25 cellular contexts compared by ENCODE assay signal in genomic region chr11:133815636-133816035, GRCh38. TPM values are rescaled to one million over a fixed set of nuclear protein-coding genes. Genes with fewer than 3 reads are reported as not detected.
"Had no signal": no experiment of that assay in that cellular context is flagged by ENCODE, and none has a peak within 500 bp of the region (broad histone marks: within the 10 kb centered on the region; RNA-seq: fewer than 3 reads in every experiment).

No MANE protein-coding gene starts in this region.

- H3K4me3 ChIP-seq: colonic mucosa, left lung, mucosa of descending colon, neural progenitor cell, ovary, sigmoid colon, spleen, thoracic aorta, upper lobe of left lung had no signal

- H3K36me3 Mint-ChIP-seq: activated naive CD8-positive, alpha-beta T cell treated with anti-CD3 and anti-CD28 coated beads for 36 hours; memory B cell; naive thymus-derived CD4-positive, alpha-beta T cell; neural progenitor cell; stimulated activated memory B cell treated with anti-CD40 and anti-IgM and Interleukin-4, amounts not matched to agents 10 μg/mL and 1 μg/mL and 100 μg/mL, for 72 hours had no signal

- H3K27me3 ChIP-seq: colonic mucosa, foreskin keratinocyte, neural progenitor cell, ovary, upper lobe of left lung had no signal

- H3K27ac ChIP-seq: colonic mucosa, foreskin keratinocyte, left lung, neural progenitor cell, ovary, sigmoid colon, spleen, thoracic aorta, upper lobe of left lung had no signal

- ATAC-seq: activated CD4-positive, CD25-positive, alpha-beta regulatory T cell treated with anti-CD3 and anti-CD28 coated beads, Interleukin-2, amount 50 U/mL, for 24 hours; activated T-helper 17 cell treated with anti-CD3 and anti-CD28 coated beads, Interleukin-2, amount 50 U/mL, for 72 hours; foreskin keratinocyte; left lung; mucosa of descending colon; naive thymus-derived CD4-positive, alpha-beta T cell; stimulated activated memory B cell treated with anti-CD40 and anti-IgM and Interleukin-4, amounts not matched to agents 10 μg/mL and 1 μg/mL and 100 μg/mL, for 72 hours had no signal

- H3K9me3 Mint-ChIP-seq: activated naive CD8-positive, alpha-beta T cell treated with anti-CD3 and anti-CD28 coated beads for 36 hours; activated T-helper 17 cell treated with anti-CD3 and anti-CD28 coated beads, Interleukin-2, amount 50 U/mL, for 72 hours; memory B cell; T-helper 1 cell treated with Interleukin-12 subunit alpha and Interleukin-12 subunit beta and Interleukin-4 antibody, amounts not matched to agents 30 μg/mL and 1 μg/mL, for 36 hours had no signal

- H3K9me3 ChIP-seq: colonic mucosa, left lung, mucosa of descending colon, ovary, sigmoid colon, spleen, thoracic aorta, upper lobe of left lung had no signal

- H3K27me3 Mint-ChIP-seq: memory B cell had no signal

- H3K4me3 Mint-ChIP-seq: activated naive CD8-positive, alpha-beta T cell treated with anti-CD3 and anti-CD28 coated beads for 36 hours; activated T-helper 17 cell treated with anti-CD3 and anti-CD28 coated beads, Interleukin-2, amount 50 U/mL, for 72 hours; memory B cell; naive thymus-derived CD4-positive, alpha-beta T cell; neural progenitor cell; stimulated activated memory B cell treated with anti-CD40 and anti-IgM and Interleukin-4, amounts not matched to agents 10 μg/mL and 1 μg/mL and 100 μg/mL, for 72 hours; T-helper 1 cell treated with Interleukin-12 subunit alpha and Interleukin-12 subunit beta and Interleukin-4 antibody, amounts not matched to agents 30 μg/mL and 1 μg/mL, for 36 hours had no signal

- DNase-seq: activated CD4-positive, alpha-beta T cell treated with anti-CD3 and anti-CD28 coated beads, Interleukin-2, amount 50 U/mL, for 1 hour; activated naive CD4-positive, alpha-beta T cell; activated naive CD8-positive, alpha-beta T cell treated with anti-CD3 and anti-CD28 coated beads for 36 hours; amniotic stem cell; caudate nucleus; colonic mucosa; foreskin keratinocyte; left lung; mucosa of descending colon; naive thymus-derived CD4-positive, alpha-beta T cell; ovary; sigmoid colon; spleen; stimulated activated CD4-positive, alpha-beta T cell treated with anti-CD3 and anti-CD28 coated beads, Interleukin-4, amount 100 ng/mL, for 4 hours; upper lobe of left lung had no signal

- H3K4me1 ChIP-seq: colonic mucosa, foreskin keratinocyte, left lung, spleen, upper lobe of left lung had no signal

- H3K4me1 Mint-ChIP-seq: activated naive CD8-positive, alpha-beta T cell treated with anti-CD3 and anti-CD28 coated beads for 36 hours; activated T-helper 17 cell treated with anti-CD3 and anti-CD28 coated beads, Interleukin-2, amount 50 U/mL, for 72 hours; memory B cell; naive thymus-derived CD4-positive, alpha-beta T cell; stimulated activated memory B cell treated with anti-CD40 and anti-IgM and Interleukin-4, amounts not matched to agents 10 μg/mL and 1 μg/mL and 100 μg/mL, for 72 hours had no signal

- H3K27ac Mint-ChIP-seq: activated naive CD8-positive, alpha-beta T cell treated with anti-CD3 and anti-CD28 coated beads for 36 hours; activated T-helper 17 cell treated with anti-CD3 and anti-CD28 coated beads, Interleukin-2, amount 50 U/mL, for 72 hours; memory B cell; naive thymus-derived CD4-positive, alpha-beta T cell; neural progenitor cell; stimulated activated memory B cell treated with anti-CD40 and anti-IgM and Interleukin-4, amounts not matched to agents 10 μg/mL and 1 μg/mL and 100 μg/mL, for 72 hours; T-helper 1 cell treated with Interleukin-12 subunit alpha and Interleukin-12 subunit beta and Interleukin-4 antibody, amounts not matched to agents 30 μg/mL and 1 μg/mL, for 36 hours had no signal

- H3K36me3 ChIP-seq: colonic mucosa, left lung, neural progenitor cell, ovary, sigmoid colon, spleen, thoracic aorta, upper lobe of left lung had no signal

RNA-seq across cellular contexts. Expression of gene SPATA19, which starts 29.7 kb away (rescaled TPM):
- total RNA-seq: activated naive CD8-positive, alpha-beta T cell treated with anti-CD3 and anti-CD28 coated beads for 36 hours; activated T-helper 17 cell treated with anti-CD3 and anti-CD28 coated beads, Interleukin-2, amount 50 U/mL, for 72 hours; colonic mucosa; epithelial cell of proximal tubule; fibroblast of lung; foreskin keratinocyte; left lung; mucosa of descending colon; naive thymus-derived CD4-positive, alpha-beta T cell; ovary; pulmonary artery endothelial cell; sigmoid colon; spleen; thoracic aorta; upper lobe of left lung had no signal
